ENCODE assay signal across 22 cellular contexts in genomic region chr2:187148059-187148714, GRCh38.
DNase-seq lines count a peak whose midpoint lies in the region; ATAC-seq and TF ChIP-seq lines count a peak whose summit lies in the region.
"Had no signal": no experiment of that assay in that cellular context is flagged by ENCODE, and none has a peak within 500 bp of the region (broad histone marks: within the 10 kb centered on the region; RNA-seq: fewer than 3 reads in every experiment).

No MANE protein-coding gene starts in this region.

- H3K9me3 ChIP-seq in parathyroid adenoma (ENCODE audit: control insufficient read depth, low read length) (no peaks in the 10 kb centered on the region), thyroid gland (no peaks in the 10 kb centered on the region)
- H3K9me3 ChIP-seq: adrenal gland, psoas muscle, SK-N-SH, tibial artery had no signal

- H2AFZ ChIP-seq in parathyroid adenoma = peak overlapping the region; percentile 36

- H3K4me2 ChIP-seq in parathyroid adenoma (ENCODE audit: low read length) = no peak overlapping the region
- H3K4me2 ChIP-seq: SK-N-SH had no signal

- intact Hi-C loops in thyroid gland (cut with DNase I) (no loop called here), left cardiac atrium (cut with DNase I) (no loop called here)

- DNase-seq in DMS 273 (lab: John Stamatoyannopoulos, UW; ENCODE audit: unreplicated experiment) (peak; percentile 40), DMS 273 treated with DMSO at 0.1 percent for 48 hours (lab: John Stamatoyannopoulos, UW) (no peak), thyroid gland (no peak), left cardiac atrium (no peak)
- DNase-seq: activated CD4-positive, alpha-beta T cell treated with anti-CD3 and anti-CD28 coated beads for 4 hours; activated naive CD4-positive, alpha-beta T cell; activated T-cell treated with anti-CD3 and anti-CD28 coated beads, Interleukin-2, amount 50 U/mL, for 24 hours; adrenal gland; CD4-positive, alpha-beta memory T cell; heart left ventricle; NCI-H187; psoas muscle; RPMI8226; SK-N-SH; stimulated activated naive CD8-positive, alpha-beta T cell treated with anti-CD3 and anti-CD28 coated beads, Interleukin-15, amount 100 ng/mL, for 72 hours; T-helper 2 cell; tibial artery had no signal

- H3K79me2 ChIP-seq in parathyroid adenoma = no peaks in the 10 kb centered on the region

- no peak for TF ChIP-seq CTCF in parathyroid adenoma (IDR thresholded peaks at IDR 0.05)
- no peak for TF ChIP-seq CTCF in thyroid gland (IDR thresholded peaks at IDR 0.05)

- H3K4me1 ChIP-seq in parathyroid adenoma = peaks cover 24% of the 10 kb centered on the region
- H3K4me1 ChIP-seq in thyroid gland = no peaks in the 10 kb centered on the region
- H3K4me1 ChIP-seq: adrenal gland, heart left ventricle, psoas muscle had no signal

- no peak overlapping the region for H3K4me3 ChIP-seq in parathyroid adenoma (ENCODE audit: low read depth, low read length)
- H3K4me3 ChIP-seq in thyroid gland (replicated peaks in 1 of 3) = no peak overlapping the region
- H3K4me3 ChIP-seq: adrenal gland, heart left ventricle, psoas muscle, tibial artery had no signal

- H3K9ac ChIP-seq in parathyroid adenoma = no peak overlapping the region
- H3K9ac ChIP-seq: SK-N-SH had no signal

- ATAC-seq in HG02884 (IDR thresholded peaks at IDR 0.05; ENCODE audit: unreplicated experiment) (peak; percentile 46), HG03520 (IDR thresholded peaks at IDR 0.05; ENCODE audit: unreplicated experiment) (peak; percentile 43), HG02870 (IDR thresholded peaks at IDR 0.05; ENCODE audit: unreplicated experiment) (no peak), left cardiac atrium (no peak)
- ATAC-seq: heart left ventricle; psoas muscle; stimulated activated naive CD8-positive, alpha-beta T cell treated with anti-CD3 and anti-CD28 coated beads, Interleukin-15, amount 100 ng/mL, for 72 hours had no signal

- no peaks in the 10 kb centered on the region for H3K36me3 ChIP-seq in parathyroid adenoma (ENCODE audit: control insufficient read depth, insufficient read depth, low read length)
- H3K36me3 ChIP-seq in thyroid gland = no peaks in the 10 kb centered on the region
- H3K36me3 ChIP-seq: adrenal gland, heart left ventricle, tibial artery had no signal

- H3K27ac ChIP-seq in parathyroid adenoma = peak overlapping the region; percentile 38
- H3K27ac ChIP-seq in thyroid gland = no peak overlapping the region
- H3K27ac ChIP-seq: 22Rv1, adrenal gland, heart left ventricle, psoas muscle, tibial artery had no signal

- 43 to 46% methylated on average over 2 of the region's 2 CpGs for WGBS in thyroid gland, 2 donors

- H3K27me3 ChIP-seq in parathyroid adenoma (ENCODE audit: control insufficient read depth, insufficient read depth, low read length) (no peaks in the 10 kb centered on the region), thyroid gland (no peaks in the 10 kb centered on the region)
- H3K27me3 ChIP-seq: adrenal gland, heart left ventricle, tibial artery had no signal

- no peak for TF ChIP-seq POLR2A in thyroid gland (IDR thresholded peaks at IDR 0.05)

Comparison
In these comparisons a context has a peak if more than half of its experiments do, and no peak if none do; other contexts are left out.
1. ATAC-seq: peak in HG02884 (single experiment) and HG03520 (single experiment); none in HG02870 (single experiment) and left cardiac atrium (0 of 2).